In the genomic region with DNA sequence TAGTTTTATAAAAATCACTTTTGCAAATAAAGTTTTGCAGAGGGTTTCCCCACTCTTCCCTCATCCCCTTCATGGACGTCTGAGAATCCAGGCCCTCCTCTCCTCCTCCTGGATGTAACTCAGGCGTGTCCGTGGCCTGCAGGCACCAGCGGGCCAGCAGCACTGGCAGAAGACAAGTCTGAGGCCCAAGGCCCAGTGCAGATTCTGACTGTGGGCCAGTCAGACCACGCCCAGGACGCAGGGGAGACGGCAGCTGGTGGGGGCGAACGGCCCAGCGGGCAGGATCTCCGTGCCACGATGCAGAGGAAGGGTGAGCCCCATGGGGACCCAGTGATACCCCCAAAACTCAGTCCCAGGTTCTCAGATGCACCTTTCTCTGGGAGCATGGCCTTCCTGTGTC, we compare ENCODE assay signal across 19 cellular contexts. TPM values are rescaled to one million over a fixed set of nuclear protein-coding genes. Genes with fewer than 3 reads are reported as not detected.
"Had no signal": no experiment of that assay in that cellular context is flagged by ENCODE, and none has a peak within 500 bp of the region (broad histone marks: within the 10 kb centered on the region; RNA-seq: fewer than 3 reads in every experiment).

No MANE protein-coding gene starts in this region.

- ATAC-seq: activated T-cell treated with anti-CD3 and anti-CD28 coated beads, Interleukin-2, amount 50 U/mL, for 72 hours; gastroesophageal sphincter; heart right ventricle; left colon; natural killer cell; right cardiac atrium; stimulated activated naive CD8-positive, alpha-beta T cell treated with anti-CD3 and anti-CD28 coated beads, Interleukin-15, amount 100 ng/mL, for 72 hours; T-cell; upper lobe of right lung had no signal

- H3K36me3 Mint-ChIP-seq: memory B cell, natural killer cell, T-cell had no signal

- H3K4me3 Mint-ChIP-seq: activated T-cell treated with anti-CD3 and anti-CD28 coated beads, Interleukin-2, amount 50 U/mL, for 72 hours; memory B cell; natural killer cell; stimulated activated naive CD8-positive, alpha-beta T cell treated with anti-CD3 and anti-CD28 coated beads, Interleukin-15, amount 100 ng/mL, for 72 hours; T-cell had no signal

- H3K4me1 Mint-ChIP-seq: natural killer cell had no signal

- DNase-seq: activated CD4-positive, alpha-beta T cell treated with anti-CD3 and anti-CD28 coated beads, Interleukin-2, amount 50 U/mL, for 1 hour; activated T-cell treated with anti-CD3 and anti-CD28 coated beads, Interleukin-2, amount 50 U/mL, for 72 hours; aorta; erythroblast; heart right ventricle; left colon; natural killer cell; nucleus accumbens; right cardiac atrium; SK-N-SH; small intestine; T-helper 9 cell; upper lobe of right lung had no signal

- H3K9me3 Mint-ChIP-seq: activated T-cell treated with anti-CD3 and anti-CD28 coated beads, Interleukin-2, amount 50 U/mL, for 72 hours; memory B cell; natural killer cell; stimulated activated naive CD8-positive, alpha-beta T cell treated with anti-CD3 and anti-CD28 coated beads, Interleukin-15, amount 100 ng/mL, for 72 hours; T-cell had no signal

- H3K27me3 Mint-ChIP-seq: progenitor cell of endocrine pancreas; stimulated activated naive CD8-positive, alpha-beta T cell treated with anti-CD3 and anti-CD28 coated beads, Interleukin-15, amount 100 ng/mL, for 72 hours; T-cell had no signal

- H3K4me1 ChIP-seq: upper lobe of right lung had no signal

- H3K27ac Mint-ChIP-seq: activated T-cell treated with anti-CD3 and anti-CD28 coated beads, Interleukin-2, amount 50 U/mL, for 72 hours; memory B cell; natural killer cell; progenitor cell of endocrine pancreas; T-cell had no signal

- H3K4me3 ChIP-seq: gastroesophageal sphincter, heart right ventricle, thoracic aorta, upper lobe of right lung had no signal

- H3K36me3 ChIP-seq: upper lobe of right lung had no signal

- H3K9ac ChIP-seq: SK-N-SH had no signal

- H3K27me3 ChIP-seq: gastroesophageal sphincter, heart right ventricle, upper lobe of right lung had no signal

- H3K9me3 ChIP-seq: gastroesophageal sphincter, heart right ventricle, SK-N-SH, thoracic aorta, upper lobe of right lung had no signal

RNA-seq across cellular contexts. Expression of gene TUB, which starts 14.3 kb away (rescaled TPM):
- total RNA-seq: natural killer cell had no signal
